8 cellular contexts compared by ENCODE assay signal in genomic region chr9:95852059-95853032, GRCh38. TPM values are rescaled to one million over a fixed set of nuclear protein-coding genes. Genes with fewer than 3 reads are reported as not detected.
DNase-seq lines count a peak whose midpoint lies in the region; ATAC-seq lines count a peak whose summit lies in the region.

No MANE protein-coding gene starts in this region.

- no peak for DNase-seq in activated CD4-positive, CD25-positive, alpha-beta regulatory T cell treated with anti-CD3 and anti-CD28 coated beads, Interleukin-2, amount 50 U/mL, for 72 hours
- DNase-seq in HCEC 1CT (peak; percentile 77), NCI-H1092 (lab: John Stamatoyannopoulos, UW) (peak; percentile 77), foreskin melanocyte (peak; percentile 36), NCI-H2171 treated with DMSO at 0.1 percent for 48 hours (lab: John Stamatoyannopoulos, UW) (no peak), HT-29 (ENCODE audit: low spot score) (no peak)
- DNase-seq in NK-92 treated with Interleukin-12 subunit alpha and Interleukin-12 subunit beta, amount 100 ng/mL, for 24 hours (lab: John Stamatoyannopoulos, UW), result no peak

- ATAC-seq in activated CD4-positive, CD25-positive, alpha-beta regulatory T cell treated with anti-CD3 and anti-CD28 coated beads, Interleukin-2, amount 50 U/mL, for 24 hours, result peak; percentile 98 to 99

RNA-seq across cellular contexts. Expression of gene ERCC6L2, which starts 23.1 kb away (rescaled TPM):
- 27.2 and 30.0 TPM in 2 replicates for total RNA-seq in HT-29 (2014; rRNA removed; shearing (Covaris generic))

Comparison
In these comparisons a context has a peak if more than half of its experiments do, and no peak if none do; other contexts are left out.
1. DNase-seq: peak in HCEC 1CT (single experiment), NCI-H1092 (single experiment) and foreskin melanocyte (single experiment); none in activated CD4-positive, CD25-positive, alpha-beta regulatory T cell treated with anti-CD3 and anti-CD28 coated beads, Interleukin-2, amount 50 U/mL, for 72 hours (single experiment), NCI-H2171 treated with DMSO at 0.1 percent for 48 hours (single experiment), HT-29 (single experiment) and NK-92 treated with Interleukin-12 subunit alpha and Interleukin-12 subunit beta, amount 100 ng/mL, for 24 hours (single experiment).